2 cellular contexts compared by ENCODE assay signal in the genomic region with DNA sequence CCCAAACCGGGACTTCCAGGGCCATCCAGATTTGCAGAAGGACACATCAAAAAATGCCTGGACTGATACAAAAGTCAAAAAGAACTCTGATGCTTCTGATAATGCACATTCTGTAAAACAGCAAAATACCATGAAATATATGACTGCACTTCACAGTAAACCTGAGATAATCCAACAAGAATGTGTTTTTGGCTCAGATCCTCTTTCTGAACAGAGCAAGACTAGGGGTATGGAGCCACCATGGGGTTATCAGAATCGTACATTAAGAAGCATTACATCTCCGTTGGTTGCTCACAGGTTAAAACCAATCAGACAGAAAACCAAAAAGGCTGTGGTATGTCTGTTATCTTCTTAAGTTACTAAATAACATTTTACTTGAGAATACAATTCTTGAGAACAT.
TF ChIP-seq lines count a peak whose summit lies in the region.

No MANE protein-coding gene starts in this region.

TF ChIP-seq in SK-N-SH, 30 proteins besides CTCF, POLR2A, EP300 and RAD21:
- TF ChIP-seq FOXM1 (IDR thresholded peaks at IDR 0.05; ENCODE audit: low read depth) (no peak), TAF1 (IDR thresholded peaks at IDR 0.05; ENCODE audit: borderline replicate concordance, low read depth, low read length) (no peak), JUND (IDR thresholded peaks at IDR 0.05) (no peak), POLR2AphosphoS5 (IDR thresholded peaks at IDR 0.05; ENCODE audit: low read depth, low read length) (no peak), RXRA (IDR thresholded peaks at IDR 0.05; ENCODE audit: borderline replicate concordance, low read depth) (no peak), NFIC (IDR thresholded peaks at IDR 0.05; ENCODE audit: borderline replicate concordance) (peak; percentile 59)
- TF ChIP-seq, protein P1, sequence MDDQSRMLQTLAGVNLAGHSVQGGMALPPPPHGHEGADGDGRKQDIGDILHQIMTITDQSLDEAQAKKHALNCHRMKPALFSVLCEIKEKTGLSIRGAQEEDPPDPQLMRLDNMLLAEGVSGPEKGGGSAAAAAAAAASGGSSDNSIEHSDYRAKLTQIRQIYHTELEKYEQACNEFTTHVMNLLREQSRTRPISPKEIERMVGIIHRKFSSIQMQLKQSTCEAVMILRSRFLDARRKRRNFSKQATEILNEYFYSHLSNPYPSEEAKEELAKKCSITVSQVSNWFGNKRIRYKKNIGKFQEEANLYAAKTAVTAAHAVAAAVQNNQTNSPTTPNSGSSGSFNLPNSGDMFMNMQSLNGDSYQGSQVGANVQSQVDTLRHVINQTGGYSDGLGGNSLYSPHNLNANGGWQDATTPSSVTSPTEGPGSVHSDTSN (IDR thresholded peaks at IDR 0.05): peak; percentile 30; the same call in 1 of the 2 replicates

TF ChIP-seq in WTC11, 78 proteins besides CTCF, POLR2A, EP300 and RAD21:
- TF ChIP-seq SMAD4 (CRISPR knock-in tag; IDR thresholded peaks at IDR 0.05) (no peak), SMAD3 (CRISPR knock-in tag; IDR thresholded peaks at IDR 0.05; ENCODE audit: borderline replicate concordance) (no peak), NR2C2 (CRISPR knock-in tag; IDR thresholded peaks at IDR 0.05) (no peak), NFYB (CRISPR knock-in tag; conservative IDR thresholded peaks at IDR 0.05; ENCODE audit: low read depth) (no peak), ATF1 (CRISPR knock-in tag; IDR thresholded peaks at IDR 0.05) (no peak), NFATC4 (CRISPR knock-in tag; IDR thresholded peaks at IDR 0.05) (no peak), MYBL2 (CRISPR knock-in tag; IDR thresholded peaks at IDR 0.05) (no peak), FOXJ3 (CRISPR knock-in tag; IDR thresholded peaks at IDR 0.05; ENCODE audit: borderline replicate concordance) (no peak), ZNF396 (CRISPR knock-in tag; IDR thresholded peaks at IDR 0.05; ENCODE audit: borderline replicate concordance) (no peak), GTF2I (CRISPR knock-in tag; conservative IDR thresholded peaks at IDR 0.05) (no peak)
- TF ChIP-seq, protein P2, sequence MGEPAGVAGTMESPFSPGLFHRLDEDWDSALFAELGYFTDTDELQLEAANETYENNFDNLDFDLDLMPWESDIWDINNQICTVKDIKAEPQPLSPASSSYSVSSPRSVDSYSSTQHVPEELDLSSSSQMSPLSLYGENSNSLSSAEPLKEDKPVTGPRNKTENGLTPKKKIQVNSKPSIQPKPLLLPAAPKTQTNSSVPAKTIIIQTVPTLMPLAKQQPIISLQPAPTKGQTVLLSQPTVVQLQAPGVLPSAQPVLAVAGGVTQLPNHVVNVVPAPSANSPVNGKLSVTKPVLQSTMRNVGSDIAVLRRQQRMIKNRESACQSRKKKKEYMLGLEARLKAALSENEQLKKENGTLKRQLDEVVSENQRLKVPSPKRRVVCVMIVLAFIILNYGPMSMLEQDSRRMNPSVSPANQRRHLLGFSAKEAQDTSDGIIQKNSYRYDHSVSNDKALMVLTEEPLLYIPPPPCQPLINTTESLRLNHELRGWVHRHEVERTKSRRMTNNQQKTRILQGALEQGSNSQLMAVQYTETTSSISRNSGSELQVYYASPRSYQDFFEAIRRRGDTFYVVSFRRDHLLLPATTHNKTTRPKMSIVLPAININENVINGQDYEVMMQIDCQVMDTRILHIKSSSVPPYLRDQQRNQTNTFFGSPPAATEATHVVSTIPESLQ (CRISPR knock-in tag; IDR thresholded peaks at IDR 0.05): no peak
- TF ChIP-seq, protein P3, sequence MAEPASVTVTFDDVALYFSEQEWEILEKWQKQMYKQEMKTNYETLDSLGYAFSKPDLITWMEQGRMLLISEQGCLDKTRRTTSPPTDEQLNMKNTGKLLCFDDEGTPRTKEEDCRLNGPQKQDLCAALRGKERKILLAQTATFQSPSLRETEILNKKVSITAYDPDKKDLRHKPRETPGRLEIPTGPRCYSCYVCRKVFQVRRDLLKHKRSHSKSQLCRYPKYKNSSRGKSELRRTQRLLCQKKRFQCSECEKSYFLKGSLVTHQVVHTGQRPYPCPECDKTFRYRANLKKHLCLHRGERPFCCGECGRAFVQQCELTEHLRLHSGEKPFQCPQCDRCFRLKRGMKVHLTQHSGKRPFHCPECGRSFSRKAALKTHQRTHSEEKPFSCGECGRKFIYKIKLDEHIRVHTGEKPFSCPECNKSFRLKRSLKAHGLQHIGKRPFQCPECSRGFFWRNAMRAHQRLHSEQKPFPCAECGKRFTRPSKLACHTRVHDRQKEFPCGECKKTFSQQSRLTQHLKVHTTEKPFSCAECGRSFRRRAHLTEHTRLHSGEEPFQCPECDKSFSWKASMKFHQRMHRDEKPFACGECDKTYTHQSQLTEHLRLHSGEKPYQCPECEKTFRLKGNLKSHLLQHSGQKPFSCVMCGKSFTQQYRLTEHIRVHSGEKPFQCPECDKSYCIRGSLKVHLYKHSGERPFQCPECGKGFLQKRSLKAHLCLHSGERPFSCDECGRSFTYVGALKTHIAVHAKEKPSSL (CRISPR knock-in tag; conservative IDR thresholded peaks at IDR 0.05): no peak
- TF ChIP-seq, protein P4, sequence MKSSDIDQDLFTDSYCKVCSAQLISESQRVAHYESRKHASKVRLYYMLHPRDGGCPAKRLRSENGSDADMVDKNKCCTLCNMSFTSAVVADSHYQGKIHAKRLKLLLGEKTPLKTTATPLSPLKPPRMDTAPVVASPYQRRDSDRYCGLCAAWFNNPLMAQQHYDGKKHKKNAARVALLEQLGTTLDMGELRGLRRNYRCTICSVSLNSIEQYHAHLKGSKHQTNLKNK (CRISPR knock-in tag; IDR thresholded peaks at IDR 0.05): no peak
- TF ChIP-seq, protein P5, sequence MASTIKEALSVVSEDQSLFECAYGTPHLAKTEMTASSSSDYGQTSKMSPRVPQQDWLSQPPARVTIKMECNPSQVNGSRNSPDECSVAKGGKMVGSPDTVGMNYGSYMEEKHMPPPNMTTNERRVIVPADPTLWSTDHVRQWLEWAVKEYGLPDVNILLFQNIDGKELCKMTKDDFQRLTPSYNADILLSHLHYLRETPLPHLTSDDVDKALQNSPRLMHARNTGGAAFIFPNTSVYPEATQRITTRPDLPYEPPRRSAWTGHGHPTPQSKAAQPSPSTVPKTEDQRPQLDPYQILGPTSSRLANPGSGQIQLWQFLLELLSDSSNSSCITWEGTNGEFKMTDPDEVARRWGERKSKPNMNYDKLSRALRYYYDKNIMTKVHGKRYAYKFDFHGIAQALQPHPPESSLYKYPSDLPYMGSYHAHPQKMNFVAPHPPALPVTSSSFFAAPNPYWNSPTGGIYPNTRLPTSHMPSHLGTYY (CRISPR knock-in tag; IDR thresholded peaks at IDR 0.05): no peak
- TF ChIP-seq, protein P6, sequence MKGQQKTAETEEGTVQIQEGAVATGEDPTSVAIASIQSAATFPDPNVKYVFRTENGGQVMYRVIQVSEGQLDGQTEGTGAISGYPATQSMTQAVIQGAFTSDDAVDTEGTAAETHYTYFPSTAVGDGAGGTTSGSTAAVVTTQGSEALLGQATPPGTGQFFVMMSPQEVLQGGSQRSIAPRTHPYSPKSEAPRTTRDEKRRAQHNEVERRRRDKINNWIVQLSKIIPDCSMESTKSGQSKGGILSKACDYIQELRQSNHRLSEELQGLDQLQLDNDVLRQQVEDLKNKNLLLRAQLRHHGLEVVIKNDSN (CRISPR knock-in tag; IDR thresholded peaks at IDR 0.05): no peak
- TF ChIP-seq, protein P7, sequence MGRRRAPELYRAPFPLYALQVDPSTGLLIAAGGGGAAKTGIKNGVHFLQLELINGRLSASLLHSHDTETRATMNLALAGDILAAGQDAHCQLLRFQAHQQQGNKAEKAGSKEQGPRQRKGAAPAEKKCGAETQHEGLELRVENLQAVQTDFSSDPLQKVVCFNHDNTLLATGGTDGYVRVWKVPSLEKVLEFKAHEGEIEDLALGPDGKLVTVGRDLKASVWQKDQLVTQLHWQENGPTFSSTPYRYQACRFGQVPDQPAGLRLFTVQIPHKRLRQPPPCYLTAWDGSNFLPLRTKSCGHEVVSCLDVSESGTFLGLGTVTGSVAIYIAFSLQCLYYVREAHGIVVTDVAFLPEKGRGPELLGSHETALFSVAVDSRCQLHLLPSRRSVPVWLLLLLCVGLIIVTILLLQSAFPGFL (CRISPR knock-in tag; IDR thresholded peaks at IDR 0.05; ENCODE audit: borderline replicate concordance): no peak
- TF ChIP-seq, protein P8, sequence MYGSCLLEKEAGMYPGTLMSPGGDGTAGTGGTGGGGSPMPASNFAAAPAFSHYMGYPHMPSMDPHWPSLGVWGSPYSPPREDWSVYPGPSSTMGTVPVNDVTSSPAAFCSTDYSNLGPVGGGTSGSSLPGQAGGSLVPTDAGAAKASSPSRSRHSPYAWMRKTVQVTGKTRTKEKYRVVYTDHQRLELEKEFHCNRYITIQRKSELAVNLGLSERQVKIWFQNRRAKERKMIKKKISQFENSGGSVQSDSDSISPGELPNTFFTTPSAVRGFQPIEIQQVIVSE (CRISPR knock-in tag; IDR thresholded peaks at IDR 0.05; ENCODE audit: borderline replicate concordance): no peak
